In genomic region chr9:14322211-14323082, GRCh38 we compare ENCODE assay signal across 8 cellular contexts. TPM values are rescaled to one million over a fixed set of nuclear protein-coding genes. Genes with fewer than 3 reads are reported as not detected.
DNase-seq lines count a peak whose midpoint lies in the region; ATAC-seq and TF ChIP-seq lines count a peak whose summit lies in the region.

No MANE protein-coding gene starts in this region.

- H3K27me3 ChIP-seq in BLaER1: no peaks in the 10 kb centered on the region
- no peaks in the 10 kb centered on the region for H3K27me3 ChIP-seq in duodenal mucosa (ENCODE audit: control insufficient read depth in 1 of 2, insufficient read depth in 2 of 2, low read length in 2 of 2)
- H3K27me3 ChIP-seq in lung (ENCODE audit: control insufficient read depth, insufficient read depth): no peaks in the 10 kb centered on the region

- peak; percentile 82 for ATAC-seq in GM19025 (IDR thresholded peaks at IDR 0.05; ENCODE audit: low read depth, unreplicated experiment)
- peak; percentile 80 for ATAC-seq in HG03175 (IDR thresholded peaks at IDR 0.05; ENCODE audit: unreplicated experiment)
- ATAC-seq in lung (ENCODE audit: insufficient read depth, low FRiP score): peak; percentile 93

- peaks cover 50% of the 10 kb centered on the region for H3K4me1 ChIP-seq in BLaER1
- H3K4me1 ChIP-seq in duodenal mucosa (ENCODE audit: control insufficient read depth in 1 of 2, insufficient read depth in 2 of 2, low read length in 2 of 2): peaks cover 18 to 37% of the 10 kb centered on the region in 2 donors
- peaks cover 1 to 4% of the 10 kb centered on the region in 2 donors for H3K4me1 ChIP-seq in lung (ENCODE audit: control insufficient read depth in 2 of 2, insufficient read depth in 2 of 2, low read length in 2 of 2)

- WGBS in lung, 2 donors: 0% methylated on average over 70 to 98 of the region's 98 CpGs

- H4K20me1 ChIP-seq in BLaER1: no peaks in the 10 kb centered on the region

- TF ChIP-seq CTCF in lung (IDR thresholded peaks at IDR 0.05; ENCODE audit: control extremely low read depth, extremely low read depth): peak; percentile 2

- H3K4me3 ChIP-seq in BLaER1 (peak overlapping the region; percentile 80), duodenal mucosa (ENCODE audit: low read depth in 1 of 2, low read length in 2 of 2) (peak overlapping the region; percentile 81 to 87), lung (peak overlapping the region; percentile 79)

- DNase-seq in NCI-H460 (ENCODE audit: extremely low read depth, low read depth) (peak; percentile 87), lung (ENCODE audit: low spot score) (peak; percentile 91)
- peak; percentile 50 to 60 for DNase-seq in activated CD4-positive, alpha-beta T cell treated with anti-CD3 and anti-CD28 coated beads, Interleukin-2, amount 50 U/mL, for 4 hours
- peak; percentile 31 to 76 (median 63) for DNase-seq in stimulated activated CD4-positive, alpha-beta T cell treated with anti-CD3 and anti-CD28 coated beads, TNF-alpha, amount 100 ng/mL, for 24 hours (ENCODE audit: low read depth in 3 of 3)

- H3K9ac ChIP-seq in BLaER1 (peak overlapping the region; percentile 88), duodenal mucosa (ENCODE audit: low read depth in 1 of 2, low read length in 2 of 2) (peak overlapping the region; percentile 74 to 81)

- H3K9me3 ChIP-seq in BLaER1 (no peaks in the 10 kb centered on the region), duodenal mucosa (ENCODE audit: control insufficient read depth in 1 of 2, low read length in 2 of 2) (no peaks in the 10 kb centered on the region), lung (ENCODE audit: control insufficient read depth in 2 of 2, insufficient read depth in 1 of 2, low read length in 1 of 2) (no peaks in the 10 kb centered on the region)

- peak overlapping the region; percentile 82 for H3K4me2 ChIP-seq in BLaER1

- H3K36me3 ChIP-seq in BLaER1 (no peaks in the 10 kb centered on the region), duodenal mucosa (ENCODE audit: control insufficient read depth in 1 of 2, insufficient read depth in 2 of 2, low read length in 2 of 2) (no peaks in the 10 kb centered on the region), lung (ENCODE audit: control insufficient read depth in 2 of 2, insufficient read depth in 2 of 2, low read length in 2 of 2) (no peaks in the 10 kb centered on the region)

- H3K27ac ChIP-seq in BLaER1 (peak overlapping the region; percentile 89), duodenal mucosa (ENCODE audit: low read depth, low read length) (peak overlapping the region; percentile 88), lung (ENCODE audit: low read depth in 1 of 2, low read length in 1 of 2) (peak overlapping the region; percentile 98)

RNA-seq across cellular contexts. Expression of gene NFIB, which starts 8.5 kb away (rescaled TPM):
- 20.8 and 21.6 TPM in 2 replicates for total RNA-seq in NCI-H460 (2014; rRNA removed; shearing (Covaris generic))
- polyA plus RNA-seq in NCI-H460 (2014; cell fraction: nucleus; rRNA removed): 10.4 and 14.2 TPM in 2 replicates
- total RNA-seq in lung: 100 to 1,000 TPM in 1 of 2 donors, 10 to 100 TPM in 1; 89.2 to 189 TPM
- 10 to 100 TPM in 1 of 2 donors, 1 to 10 TPM in 1; 7.3 to 12.7 TPM for polyA plus RNA-seq in lung

Comparison
In these comparisons a context has a peak if more than half of its experiments do, and no peak if none do; other contexts are left out.
1. Peak in every context shown above with its lines: DNase-seq, ATAC-seq, H3K4me3 ChIP-seq and H3K27ac ChIP-seq.